Comparison of ENCODE assay signal across 9 cellular contexts in the genomic region with DNA sequence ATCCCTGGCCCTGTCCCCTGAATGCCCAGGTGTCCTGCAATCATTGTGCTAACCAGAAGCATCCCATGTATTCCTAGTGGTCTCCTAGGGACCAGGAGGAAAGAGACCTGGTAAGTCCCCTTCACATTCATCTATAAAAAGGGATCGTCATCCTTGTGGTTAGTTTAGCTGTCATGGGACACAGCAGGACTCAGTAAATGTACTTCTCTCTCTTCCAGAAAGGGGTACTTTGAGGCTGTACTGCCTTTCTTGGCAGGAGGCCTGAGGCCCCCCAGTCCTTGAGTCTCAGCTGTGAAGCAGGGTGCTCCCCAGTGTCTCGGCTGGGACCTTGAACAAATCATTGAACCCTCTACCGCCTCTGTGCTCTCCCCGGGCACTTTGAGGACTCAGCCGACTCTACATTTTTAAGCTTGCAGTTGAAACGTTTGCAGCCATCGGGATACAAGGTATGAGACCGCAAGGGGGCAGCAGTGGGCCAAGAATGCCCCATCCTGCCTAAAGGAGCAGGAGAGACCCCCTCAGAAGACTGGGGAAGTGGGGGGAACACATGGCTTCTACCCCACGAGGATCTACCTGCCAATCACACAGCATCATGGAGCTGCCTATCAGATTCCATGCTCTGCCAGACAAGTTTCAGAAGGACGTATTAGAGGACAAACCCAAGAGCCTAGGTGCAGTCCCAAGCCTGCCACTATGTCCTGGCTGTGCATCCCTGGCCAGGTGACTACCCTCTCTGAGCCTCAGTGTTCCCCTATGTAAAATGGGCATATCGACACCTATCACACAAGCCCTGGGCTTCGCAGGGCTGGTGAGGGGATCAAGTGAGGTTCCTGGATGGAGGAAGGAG. TPM values are rescaled to one million over a fixed set of nuclear protein-coding genes. Genes with fewer than 3 reads are reported as not detected.
DNase-seq lines count a peak whose midpoint lies in the region; ATAC-seq and TF ChIP-seq lines count a peak whose summit lies in the region.
"Had no signal": no experiment of that assay in that cellular context is flagged by ENCODE, and none has a peak within 500 bp of the region (broad histone marks: within the 10 kb centered on the region; RNA-seq: fewer than 3 reads in every experiment).

No MANE protein-coding gene starts in this region.

- no peak for TF ChIP-seq RAD21 in HCT116 (IDR thresholded peaks at IDR 0.05; ENCODE audit: low read depth)

- H3K27ac ChIP-seq in CD4-positive, alpha-beta memory T cell (ENCODE audit: low read depth, low read length), result no peak overlapping the region
- H3K27ac ChIP-seq in HCT116 (ENCODE audit: low read depth, low read length) (no peak overlapping the region), thyroid gland (peak overlapping the region; percentile 21 to 74 (median 52))

- peak overlapping the region; percentile 56 for H3K4me2 ChIP-seq in HCT116 (ENCODE audit: low read length)

- peaks cover 6% of the 10 kb centered on the region for H3K36me3 ChIP-seq in CD4-positive, alpha-beta memory T cell (ENCODE audit: insufficient read depth, low read length)
- H3K36me3 ChIP-seq in HCT116 (ENCODE audit: control insufficient read depth in 1 of 2, insufficient read depth in 2 of 2, low read length in 2 of 2) (peaks cover 0 to 14% of the 10 kb centered on the region in 2 experiments; a peak in 1 of 4 replicates), thyroid gland (peaks cover 0 to under 1% of the 10 kb centered on the region in 2 donors)

- peak; percentile 51 for ATAC-seq in HCT116
- no peak for ATAC-seq in omental fat pad (ENCODE audit: low FRiP score)
- no peak for ATAC-seq in HG03025 (IDR thresholded peaks at IDR 0.05; ENCODE audit: low FRiP score, unreplicated experiment)

- 29 to 52% methylated on average over 6 to 11 of the region's 12 CpGs for WGBS in thyroid gland, 2 donors

- H3K9me2 ChIP-seq in HCT116 (ENCODE audit: insufficient read depth), result no peaks in the 10 kb centered on the region

- no peaks in the 10 kb centered on the region for H3K9me3 ChIP-seq in CD4-positive, alpha-beta memory T cell (ENCODE audit: control insufficient read depth in 1 of 2, low read length in 2 of 2)
- H3K9me3 ChIP-seq in HCT116 (ENCODE audit: control insufficient read depth in 1 of 2, insufficient read depth in 1 of 2, low read depth in 1 of 2, low read length in 2 of 2) (no peaks in the 10 kb centered on the region), thyroid gland (no peaks in the 10 kb centered on the region)

- CTCF ChIA-PET in CD4-positive, alpha-beta memory T cell (lab: Charles Lee; ENCODE audit: partially characterized antibody), result interaction anchor here (0.7 to 1.8 kb wide), 9 partner anchors 9 to 317 kb away, joined by 3 to 11 read pairs (median 4); a partner anchor contains a TSS
- CTCF ChIA-PET in HCT116 (lab: Charles Lee), result interaction anchor here (0.5 to 1.5 kb wide), 10 partner anchors 12 to 225 kb away, joined by 3 to 13 read pairs (median 4); a partner anchor contains a TSS

- H3K27me3 Mint-ChIP-seq in CD4-positive, alpha-beta memory T cell, result no peaks in the 10 kb centered on the region
- no peaks in the 10 kb centered on the region for H3K27me3 Mint-ChIP-seq in activated T-helper 1 cell treated with anti-CD3 and anti-CD28 coated beads, Interleukin-12 subunit alpha, Interleukin-12 subunit beta, Interleukin-2, Interleukin-4 antibody, amounts not matched to agents 30 ng/mL and 10 ng/mL and 1 ng/mL, durations not matched to agents 14 hours and 24 hours and 36 hours (ENCODE audit: insufficient read depth)

- no peaks in the 10 kb centered on the region for H4K20me1 ChIP-seq in HCT116 (ENCODE audit: insufficient read depth)

- intact Hi-C loops in CD4-positive, alpha-beta memory T cell (cut with micrococcal nuclease), result loop anchor here (10.0 kb wide), 1 partner anchor 390 kb away; a partner anchor contains a TSS
- intact Hi-C loops in HCT116 (cut with micrococcal nuclease) (loop anchor here (5.0 kb wide), 1 partner anchor 317 kb away; no protein-coding TSS in a partner anchor), thyroid gland (cut with DNase I) (loop anchor here (5.0 kb wide), 1 partner anchor 357 kb away; a partner anchor contains a TSS)
- intact Hi-C loops in activated T-helper 1 cell treated with anti-CD3 and anti-CD28 coated beads, Interleukin-12 subunit alpha, Interleukin-12 subunit beta, Interleukin-2, Interleukin-4 antibody, amounts not matched to agents 30 ng/mL and 10 ng/mL and 1 ng/mL, durations not matched to agents 14 hours and 24 hours and 36 hours (cut with micrococcal nuclease), result loop anchor here (1.0 to 10.0 kb wide), 5 partner anchors 315 to 1570 kb away; a partner anchor contains a TSS

- H2AFZ ChIP-seq in HCT116 (ENCODE audit: low read depth, low read length, poor library complexity, severe bottlenecking), result peak overlapping the region; percentile 84

- peaks cover 21% of the 10 kb centered on the region for H3K79me2 ChIP-seq in HCT116 (ENCODE audit: insufficient read depth, low read length)

- RAD21 ChIA-PET in HCT116 (lab: Charles Lee; ENCODE audit: low non-redundant PET in 1 of 2, low total read pairs in 2 of 2, uncharacterized antibody in 2 of 2, unreplicated experiment in 2 of 2), result no interaction called here

- 0 out of 2 replicates have a peak overlapping the region, but pooled peaks have one; percentile 21 for H3K9ac ChIP-seq in HCT116 (ENCODE audit: low read length)

- peaks cover 64% of the 10 kb centered on the region for H3K4me1 ChIP-seq in CD4-positive, alpha-beta memory T cell (ENCODE audit: insufficient read depth, low read length)
- peaks cover 13 to 31% of the 10 kb centered on the region in 2 experiments for H3K4me1 ChIP-seq in HCT116 (ENCODE audit: control insufficient read depth in 1 of 2, insufficient read depth in 2 of 2, low read length in 2 of 2)
- peaks cover 28 to 76% of the 10 kb centered on the region in 2 donors for H3K4me1 ChIP-seq in thyroid gland

- TF ChIP-seq CTCF in HCT116 (IDR thresholded peaks at IDR 0.05 in 2 of 3, conservative IDR thresholded peaks at IDR 0.05 in 1 of 3; ENCODE audit: borderline replicate concordance in 1 of 3, insufficient read depth in 1 of 3, low read depth in 2 of 3, low read length in 2 of 3) (peak in 2 of 3 experiments; percentile 84 to 90; a peak in 4 of 6 replicates), omental fat pad (IDR thresholded peaks at IDR 0.05) (no peak), thyroid gland (IDR thresholded peaks at IDR 0.05) (peak; percentile 55 to 73 (median 66))

- peaks cover 15 to 68% (median 54%) of the 10 kb centered on the region in 4 donors for H3K4me1 Mint-ChIP-seq in CD4-positive, alpha-beta memory T cell
- H3K4me1 Mint-ChIP-seq in activated T-helper 1 cell treated with anti-CD3 and anti-CD28 coated beads, Interleukin-12 subunit alpha, Interleukin-12 subunit beta, Interleukin-2, Interleukin-4 antibody, amounts not matched to agents 30 ng/mL and 10 ng/mL and 1 ng/mL, durations not matched to agents 14 hours and 24 hours and 36 hours (ENCODE audit: low read depth), result peaks cover 66% of the 10 kb centered on the region

- H3K4me3 ChIP-seq in CD4-positive, alpha-beta memory T cell (ENCODE audit: low read length in 2 of 2), result no peak overlapping the region
- H3K4me3 ChIP-seq in HCT116 (replicated peaks in 1 of 2; ENCODE audit: low read depth in 1 of 2, low read length in 2 of 2) (no peak overlapping the region), thyroid gland (replicated peaks in 1 of 3) (no peak overlapping the region)

- POLR2A ChIA-PET in CD4-positive, alpha-beta memory T cell (lab: Charles Lee; ENCODE audit: partially characterized antibody), result interaction anchor here (0.9 to 2.2 kb wide), 3 partner anchors 29 to 1840 kb away, joined by 3 to 12 read pairs (median 4); a partner anchor contains a TSS
- POLR2A ChIA-PET in HCT116 (lab: Charles Lee), result no interaction called here

- no peaks in the 10 kb centered on the region for H3K27me3 ChIP-seq in CD4-positive, alpha-beta memory T cell (ENCODE audit: insufficient read depth, low read length)
- H3K27me3 ChIP-seq in HCT116 (ENCODE audit: insufficient read depth, low read length), result no peaks in the 10 kb centered on the region
- no peaks in the 10 kb centered on the region for H3K27me3 ChIP-seq in thyroid gland

- H3K9me3 Mint-ChIP-seq in CD4-positive, alpha-beta memory T cell, result no peaks in the 10 kb centered on the region
- H3K9me3 Mint-ChIP-seq in activated T-helper 1 cell treated with anti-CD3 and anti-CD28 coated beads, Interleukin-12 subunit alpha, Interleukin-12 subunit beta, Interleukin-2, Interleukin-4 antibody, amounts not matched to agents 30 ng/mL and 10 ng/mL and 1 ng/mL, durations not matched to agents 14 hours and 24 hours and 36 hours, result no peaks in the 10 kb centered on the region

- peak overlapping the region; percentile 15 to 89 (median 76) for H3K27ac Mint-ChIP-seq in CD4-positive, alpha-beta memory T cell
- peak overlapping the region; percentile 6 for H3K27ac Mint-ChIP-seq in activated T-helper 1 cell treated with anti-CD3 and anti-CD28 coated beads, Interleukin-12 subunit alpha, Interleukin-12 subunit beta, Interleukin-2, Interleukin-4 antibody, amounts not matched to agents 30 ng/mL and 10 ng/mL and 1 ng/mL, durations not matched to agents 14 hours and 24 hours and 36 hours

- TF ChIP-seq POLR2A in HCT116 (IDR thresholded peaks at IDR 0.05; ENCODE audit: borderline replicate concordance, extremely low read depth, insufficient read depth, insufficient read length), result no peak
- no peak for TF ChIP-seq POLR2A in thyroid gland (IDR thresholded peaks at IDR 0.05)

- H3K36me3 Mint-ChIP-seq in CD4-positive, alpha-beta memory T cell, result peaks cover 8 to 18% of the 10 kb centered on the region in 2 donors
- H3K36me3 Mint-ChIP-seq in activated T-helper 1 cell treated with anti-CD3 and anti-CD28 coated beads, Interleukin-12 subunit alpha, Interleukin-12 subunit beta, Interleukin-2, Interleukin-4 antibody, amounts not matched to agents 30 ng/mL and 10 ng/mL and 1 ng/mL, durations not matched to agents 14 hours and 24 hours and 36 hours (ENCODE audit: low read depth), result peaks cover 17% of the 10 kb centered on the region

- peak overlapping the region in 5 of 8 donors; percentile 2 to 67 (median 42) for H3K4me3 Mint-ChIP-seq in CD4-positive, alpha-beta memory T cell
- peak overlapping the region; percentile 35 for H3K4me3 Mint-ChIP-seq in activated T-helper 1 cell treated with anti-CD3 and anti-CD28 coated beads, Interleukin-12 subunit alpha, Interleukin-12 subunit beta, Interleukin-2, Interleukin-4 antibody, amounts not matched to agents 30 ng/mL and 10 ng/mL and 1 ng/mL, durations not matched to agents 14 hours and 24 hours and 36 hours

- DNase-seq in CD4-positive, alpha-beta memory T cell, result peak; percentile 64 to 68 (median 65)
- peak; percentile 70 for DNase-seq in HCT116 (ENCODE audit: low read depth, low spot score)
- DNase-seq in RPMI8226, result peak; percentile 77
- peak; percentile 64 for DNase-seq in activated T-helper 1 cell treated with anti-CD3 and anti-CD28 coated beads, Interleukin-12 subunit alpha, Interleukin-12 subunit beta, Interleukin-2, Interleukin-4 antibody, amounts not matched to agents 30 ng/mL and 10 ng/mL and 1 ng/mL, durations not matched to agents 14 hours and 24 hours and 36 hours (ENCODE audit: low spot score)
- DNase-seq in fibroblast of the conjunctiva (ENCODE audit: low read depth), result peak; percentile 42
- peak; percentile 84 for DNase-seq in omental fat pad (ENCODE audit: low spot score)
- peak; percentile 79 to 82 for DNase-seq in thyroid gland

- BruUV-seq in HCT116 (replicated peaks; lab: Mats Ljungman, UMichigan), result no TSS peak

RNA-seq across cellular contexts. Expression of a gene that starts 2.4 kb away (rescaled TPM):
- total RNA-seq in CD4-positive, alpha-beta memory T cell, result 100 to 1,000 TPM; 234 to 251 TPM
- 10 to 100 TPM; 38.7 to 44.6 TPM for polyA plus RNA-seq in CD4-positive, alpha-beta memory T cell
- 57.8 TPM for total RNA-seq in HCT116 (2021; ENCODE audit: unreplicated experiment)
- 40.9 and 42.3 TPM in 2 replicates for polyA plus RNA-seq in HCT116 (2012)
- 84.4 and 86.7 TPM in 2 replicates for total RNA-seq in activated T-helper 1 cell treated with anti-CD3 and anti-CD28 coated beads, Interleukin-12 subunit alpha, Interleukin-12 subunit beta, Interleukin-2, Interleukin-4 antibody, amounts not matched to agents 30 ng/mL and 10 ng/mL and 1 ng/mL, durations not matched to agents 14 hours and 24 hours and 36 hours
- 100 to 1,000 TPM in 1 of 4 donors, 10 to 100 TPM in 3; 62.3 to 104 (median 82.0) TPM for total RNA-seq in omental fat pad
- 10 to 100 TPM; 61.7 to 90.9 (median 76.0) TPM for total RNA-seq in thyroid gland

RNA-seq across cellular contexts. Expression of a gene that starts 30.6 kb away (rescaled TPM):
- total RNA-seq in CD4-positive, alpha-beta memory T cell, result 10 to 100 TPM; 82.1 to 85.3 TPM
- 10 to 100 TPM; 29.4 to 75.3 TPM for polyA plus RNA-seq in CD4-positive, alpha-beta memory T cell
- total RNA-seq in HCT116 (2021; ENCODE audit: unreplicated experiment), result 273 TPM
- 95.5 and 118 TPM in 2 replicates for polyA plus RNA-seq in HCT116 (2012)
- 459 and 472 TPM in 2 replicates for total RNA-seq in activated T-helper 1 cell treated with anti-CD3 and anti-CD28 coated beads, Interleukin-12 subunit alpha, Interleukin-12 subunit beta, Interleukin-2, Interleukin-4 antibody, amounts not matched to agents 30 ng/mL and 10 ng/mL and 1 ng/mL, durations not matched to agents 14 hours and 24 hours and 36 hours
- total RNA-seq in omental fat pad, result 100 to 1,000 TPM in 1 of 4 donors, 10 to 100 TPM in 3; 77.2 to 204 (median 88.6) TPM
- total RNA-seq in thyroid gland, result 100 to 1,000 TPM in 2 of 4 donors, 10 to 100 TPM in 2; 65.0 to 111 (median 90.4) TPM

RNA-seq across cellular contexts. Expression of a gene that starts 47.8 kb away (rescaled TPM):
- total RNA-seq in CD4-positive, alpha-beta memory T cell, result not detected
- not detected for polyA plus RNA-seq in CD4-positive, alpha-beta memory T cell
- total RNA-seq in HCT116 (2021; ENCODE audit: unreplicated experiment) (not detected), omental fat pad (not detected), thyroid gland (not detected)
- not detected in 2 replicates for polyA plus RNA-seq in HCT116 (2012)
- total RNA-seq in activated T-helper 1 cell treated with anti-CD3 and anti-CD28 coated beads, Interleukin-12 subunit alpha, Interleukin-12 subunit beta, Interleukin-2, Interleukin-4 antibody, amounts not matched to agents 30 ng/mL and 10 ng/mL and 1 ng/mL, durations not matched to agents 14 hours and 24 hours and 36 hours, result not detected in 2 replicates
- total RNA-seq: T-helper 1 cell treated with Interleukin-12 subunit alpha and Interleukin-12 subunit beta and Interleukin-4 antibody, amounts not matched to agents 30 ng/mL and 1 ng/mL, for 36 hours had no signal

Comparison
In these comparisons a context has a peak if more than half of its experiments do, and no peak if none do; other contexts are left out.
1. H3K27ac ChIP-seq: peak in thyroid gland (3 of 3); none in CD4-positive, alpha-beta memory T cell (single experiment) and HCT116 (single experiment).
2. CTCF ChIP-seq: peak in HCT116 (2 of 3) and thyroid gland (6 of 6); none in omental fat pad (0 of 3).
3. Peak in every context shown above with its lines, with median percentiles within 50 percentile points of each other: DNase-seq.